1 cellular context compared by ENCODE assay signal in the genomic region with DNA sequence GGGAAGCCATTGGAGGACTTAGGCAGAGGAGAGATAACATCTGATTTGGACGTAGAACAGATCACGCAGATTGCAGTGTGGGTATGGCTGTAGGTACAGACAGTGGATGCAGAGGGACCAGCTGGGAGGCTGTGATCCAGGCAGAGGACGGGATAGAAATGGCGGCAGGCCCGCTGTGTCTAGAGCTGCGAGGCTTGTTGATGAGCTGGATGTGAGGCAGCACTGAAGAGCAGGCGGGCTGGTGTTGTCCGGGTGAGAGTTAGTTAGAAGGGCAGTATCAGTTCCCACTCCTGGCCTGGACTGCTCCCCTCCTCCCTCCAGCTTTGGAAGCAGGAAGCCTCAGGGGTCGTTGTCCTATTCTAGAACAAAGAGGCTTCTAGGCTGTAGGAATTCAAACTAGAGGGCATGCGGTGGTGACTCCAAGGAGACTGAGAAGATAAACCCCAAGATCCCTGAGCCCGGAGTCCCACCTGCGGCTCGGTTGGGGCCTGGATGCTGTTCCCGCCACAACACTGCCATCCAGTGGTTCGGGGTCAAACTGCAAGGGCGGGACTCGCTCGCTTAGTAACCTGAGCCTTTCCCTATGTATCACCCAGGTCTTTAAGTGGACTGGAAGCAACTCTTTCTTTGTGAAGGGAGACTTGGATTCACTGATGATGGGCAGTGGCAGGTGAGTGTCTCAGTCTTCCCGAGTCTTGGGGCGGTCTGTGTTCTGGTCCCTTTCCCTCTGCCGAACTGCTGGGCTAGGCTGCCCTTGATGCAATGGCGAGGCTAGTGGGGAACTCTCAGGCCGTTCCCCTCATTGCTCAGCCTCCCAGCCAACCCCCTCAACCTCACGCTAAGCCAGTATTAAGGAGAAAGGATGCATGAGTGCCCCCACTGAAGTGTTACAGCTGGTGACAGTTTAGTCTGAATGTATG.
TF ChIP-seq lines count a peak whose summit lies in the region.

No MANE protein-coding gene starts in this region.

TF ChIP-seq in HepG2, 621 proteins besides CTCF, POLR2A, EP300 and RAD21 (continued from another document and continues in another):
- TF ChIP-seq, protein P1, sequence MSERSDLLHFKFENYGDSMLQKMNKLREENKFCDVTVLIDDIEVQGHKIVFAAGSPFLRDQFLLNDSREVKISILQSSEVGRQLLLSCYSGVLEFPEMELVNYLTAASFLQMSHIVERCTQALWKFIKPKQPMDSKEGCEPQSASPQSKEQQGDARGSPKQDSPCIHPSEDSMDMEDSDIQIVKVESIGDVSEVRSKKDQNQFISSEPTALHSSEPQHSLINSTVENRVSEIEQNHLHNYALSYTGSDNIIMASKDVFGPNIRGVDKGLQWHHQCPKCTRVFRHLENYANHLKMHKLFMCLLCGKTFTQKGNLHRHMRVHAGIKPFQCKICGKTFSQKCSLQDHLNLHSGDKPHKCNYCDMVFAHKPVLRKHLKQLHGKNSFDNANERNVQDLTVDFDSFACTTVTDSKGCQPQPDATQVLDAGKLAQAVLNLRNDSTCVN (CRISPR knock-in tag; IDR thresholded peaks at IDR 0.05; ENCODE audit: borderline replicate concordance), result peak; percentile 48; the same call in 1 of the 2 replicates
- no peak for TF ChIP-seq FOXP1 (IDR thresholded peaks at IDR 0.05)
- TF ChIP-seq FOXP1 (CRISPR knock-in tag; IDR thresholded peaks at IDR 0.05), result no peak
- TF ChIP-seq TP53 (CRISPR knock-in tag; conservative IDR thresholded peaks at IDR 0.05), result no peak
- TF ChIP-seq ZNF577 (CRISPR knock-in tag; IDR thresholded peaks at IDR 0.05; ENCODE audit: borderline replicate concordance, low read depth), result no peak
- TF ChIP-seq, protein P2, sequence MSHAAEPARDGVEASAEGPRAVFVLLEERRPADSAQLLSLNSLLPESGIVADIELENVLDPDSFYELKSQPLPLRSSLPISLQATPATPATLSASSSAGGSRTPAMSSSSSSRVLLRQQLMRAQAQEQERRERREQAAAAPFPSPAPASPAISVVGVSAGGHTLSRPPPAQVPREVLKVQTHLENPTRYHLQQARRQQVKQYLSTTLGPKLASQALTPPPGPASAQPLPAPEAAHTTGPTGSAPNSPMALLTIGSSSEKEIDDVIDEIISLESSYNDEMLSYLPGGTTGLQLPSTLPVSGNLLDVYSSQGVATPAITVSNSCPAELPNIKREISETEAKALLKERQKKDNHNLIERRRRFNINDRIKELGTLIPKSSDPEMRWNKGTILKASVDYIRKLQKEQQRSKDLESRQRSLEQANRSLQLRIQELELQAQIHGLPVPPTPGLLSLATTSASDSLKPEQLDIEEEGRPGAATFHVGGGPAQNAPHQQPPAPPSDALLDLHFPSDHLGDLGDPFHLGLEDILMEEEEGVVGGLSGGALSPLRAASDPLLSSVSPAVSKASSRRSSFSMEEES (CRISPR knock-in tag; IDR thresholded peaks at IDR 0.05), result no peak
- TF ChIP-seq, protein P3, sequence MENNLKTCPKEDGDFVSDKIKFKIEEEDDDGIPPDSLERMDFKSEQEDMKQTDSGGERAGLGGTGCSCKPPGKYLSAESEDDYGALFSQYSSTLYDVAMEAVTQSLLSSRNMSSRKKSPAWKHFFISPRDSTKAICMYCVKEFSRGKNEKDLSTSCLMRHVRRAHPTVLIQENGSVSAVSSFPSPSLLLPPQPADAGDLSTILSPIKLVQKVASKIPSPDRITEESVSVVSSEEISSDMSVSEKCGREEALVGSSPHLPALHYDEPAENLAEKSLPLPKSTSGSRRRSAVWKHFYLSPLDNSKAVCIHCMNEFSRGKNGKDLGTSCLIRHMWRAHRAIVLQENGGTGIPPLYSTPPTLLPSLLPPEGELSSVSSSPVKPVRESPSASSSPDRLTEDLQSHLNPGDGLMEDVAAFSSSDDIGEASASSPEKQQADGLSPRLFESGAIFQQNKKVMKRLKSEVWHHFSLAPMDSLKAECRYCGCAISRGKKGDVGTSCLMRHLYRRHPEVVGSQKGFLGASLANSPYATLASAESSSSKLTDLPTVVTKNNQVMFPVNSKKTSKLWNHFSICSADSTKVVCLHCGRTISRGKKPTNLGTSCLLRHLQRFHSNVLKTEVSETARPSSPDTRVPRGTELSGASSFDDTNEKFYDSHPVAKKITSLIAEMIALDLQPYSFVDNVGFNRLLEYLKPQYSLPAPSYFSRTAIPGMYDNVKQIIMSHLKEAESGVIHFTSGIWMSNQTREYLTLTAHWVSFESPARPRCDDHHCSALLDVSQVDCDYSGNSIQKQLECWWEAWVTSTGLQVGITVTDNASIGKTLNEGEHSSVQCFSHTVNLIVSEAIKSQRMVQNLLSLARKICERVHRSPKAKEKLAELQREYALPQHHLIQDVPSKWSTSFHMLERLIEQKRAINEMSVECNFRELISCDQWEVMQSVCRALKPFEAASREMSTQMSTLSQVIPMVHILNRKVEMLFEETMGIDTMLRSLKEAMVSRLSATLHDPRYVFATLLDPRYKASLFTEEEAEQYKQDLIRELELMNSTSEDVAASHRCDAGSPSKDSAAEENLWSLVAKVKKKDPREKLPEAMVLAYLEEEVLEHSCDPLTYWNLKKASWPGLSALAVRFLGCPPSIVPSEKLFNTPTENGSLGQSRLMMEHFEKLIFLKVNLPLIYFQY (CRISPR knock-in tag; IDR thresholded peaks at IDR 0.05; ENCODE audit: borderline replicate concordance), result no peak
- TF ChIP-seq ZFP36L1 (CRISPR knock-in tag; IDR thresholded peaks at IDR 0.05), result no peak
- TF ChIP-seq SP140L (CRISPR knock-in tag; IDR thresholded peaks at IDR 0.05; ENCODE audit: borderline replicate concordance), result peak; percentile 63; the same call in 1 of the 2 replicates
- 0 out of 2 replicates have a peak, but pooled peaks have one; percentile 29 for TF ChIP-seq ZFP37 (CRISPR knock-in tag; IDR thresholded peaks at IDR 0.05; ENCODE audit: borderline replicate concordance)
- TF ChIP-seq, protein P4, sequence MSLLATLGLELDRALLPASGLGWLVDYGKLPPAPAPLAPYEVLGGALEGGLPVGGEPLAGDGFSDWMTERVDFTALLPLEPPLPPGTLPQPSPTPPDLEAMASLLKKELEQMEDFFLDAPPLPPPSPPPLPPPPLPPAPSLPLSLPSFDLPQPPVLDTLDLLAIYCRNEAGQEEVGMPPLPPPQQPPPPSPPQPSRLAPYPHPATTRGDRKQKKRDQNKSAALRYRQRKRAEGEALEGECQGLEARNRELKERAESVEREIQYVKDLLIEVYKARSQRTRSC (CRISPR knock-in tag; IDR thresholded peaks at IDR 0.05; ENCODE audit: low read depth), result no peak
- no peak for TF ChIP-seq NFYC (CRISPR knock-in tag; IDR thresholded peaks at IDR 0.05)
- TF ChIP-seq HIVEP1 (CRISPR knock-in tag; IDR thresholded peaks at IDR 0.05), result no peak
- no peak for TF ChIP-seq ZBTB7A (CRISPR knock-in tag; IDR thresholded peaks at IDR 0.05)
- TF ChIP-seq, protein P5, sequence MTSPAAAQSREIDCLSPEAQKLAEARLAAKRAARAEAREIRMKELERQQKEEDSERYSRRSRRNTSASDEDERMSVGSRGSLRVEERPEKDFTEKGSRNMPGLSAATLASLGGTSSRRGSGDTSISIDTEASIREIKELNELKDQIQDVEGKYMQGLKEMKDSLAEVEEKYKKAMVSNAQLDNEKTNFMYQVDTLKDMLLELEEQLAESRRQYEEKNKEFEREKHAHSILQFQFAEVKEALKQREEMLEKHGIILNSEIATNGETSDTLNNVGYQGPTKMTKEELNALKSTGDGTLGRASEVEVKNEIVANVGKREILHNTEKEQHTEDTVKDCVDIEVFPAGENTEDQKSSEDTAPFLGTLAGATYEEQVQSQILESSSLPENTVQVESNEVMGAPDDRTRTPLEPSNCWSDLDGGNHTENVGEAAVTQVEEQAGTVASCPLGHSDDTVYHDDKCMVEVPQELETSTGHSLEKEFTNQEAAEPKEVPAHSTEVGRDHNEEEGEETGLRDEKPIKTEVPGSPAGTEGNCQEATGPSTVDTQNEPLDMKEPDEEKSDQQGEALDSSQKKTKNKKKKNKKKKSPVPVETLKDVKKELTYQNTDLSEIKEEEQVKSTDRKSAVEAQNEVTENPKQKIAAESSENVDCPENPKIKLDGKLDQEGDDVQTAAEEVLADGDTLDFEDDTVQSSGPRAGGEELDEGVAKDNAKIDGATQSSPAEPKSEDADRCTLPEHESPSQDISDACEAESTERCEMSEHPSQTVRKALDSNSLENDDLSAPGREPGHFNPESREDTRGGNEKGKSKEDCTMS (CRISPR knock-in tag; conservative IDR thresholded peaks at IDR 0.05), result no peak
- TF ChIP-seq, protein P6, sequence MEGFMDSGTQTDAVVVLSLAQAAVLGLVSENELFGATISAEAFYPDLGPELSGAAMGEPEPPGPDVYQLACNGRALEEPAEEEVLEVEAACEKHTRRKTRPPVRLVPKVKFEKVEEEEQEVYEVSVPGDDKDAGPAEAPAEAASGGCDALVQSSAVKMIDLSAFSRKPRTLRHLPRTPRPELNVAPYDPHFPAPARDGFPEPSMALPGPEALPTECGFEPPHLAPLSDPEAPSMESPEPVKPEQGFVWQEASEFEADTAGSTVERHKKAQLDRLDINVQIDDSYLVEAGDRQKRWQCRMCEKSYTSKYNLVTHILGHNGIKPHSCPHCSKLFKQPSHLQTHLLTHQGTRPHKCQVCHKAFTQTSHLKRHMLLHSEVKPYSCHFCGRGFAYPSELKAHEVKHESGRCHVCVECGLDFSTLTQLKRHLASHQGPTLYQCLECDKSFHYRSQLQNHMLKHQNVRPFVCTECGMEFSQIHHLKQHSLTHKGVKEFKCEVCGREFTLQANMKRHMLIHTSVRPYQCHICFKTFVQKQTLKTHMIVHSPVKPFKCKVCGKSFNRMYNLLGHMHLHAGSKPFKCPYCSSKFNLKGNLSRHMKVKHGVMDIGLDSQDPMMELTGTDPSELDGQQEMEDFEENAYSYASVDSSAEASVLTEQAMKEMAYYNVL (CRISPR knock-in tag; IDR thresholded peaks at IDR 0.05; ENCODE audit: borderline replicate concordance), result peak; percentile 78; the same call in 1 of the 2 replicates
- TF ChIP-seq ZNF552 (CRISPR knock-in tag; IDR thresholded peaks at IDR 0.05; ENCODE audit: borderline replicate concordance), result no peak
- peak; percentile 97 for TF ChIP-seq XRCC5 (optimal IDR thresholded peaks at IDR 0.05; ENCODE audit: low read length)
- TF ChIP-seq LCORL (IDR thresholded peaks at IDR 0.05), result no peak
- TF ChIP-seq LCORL (CRISPR knock-in tag; IDR thresholded peaks at IDR 0.05), result peak; percentile 80
- TF ChIP-seq, protein P7, sequence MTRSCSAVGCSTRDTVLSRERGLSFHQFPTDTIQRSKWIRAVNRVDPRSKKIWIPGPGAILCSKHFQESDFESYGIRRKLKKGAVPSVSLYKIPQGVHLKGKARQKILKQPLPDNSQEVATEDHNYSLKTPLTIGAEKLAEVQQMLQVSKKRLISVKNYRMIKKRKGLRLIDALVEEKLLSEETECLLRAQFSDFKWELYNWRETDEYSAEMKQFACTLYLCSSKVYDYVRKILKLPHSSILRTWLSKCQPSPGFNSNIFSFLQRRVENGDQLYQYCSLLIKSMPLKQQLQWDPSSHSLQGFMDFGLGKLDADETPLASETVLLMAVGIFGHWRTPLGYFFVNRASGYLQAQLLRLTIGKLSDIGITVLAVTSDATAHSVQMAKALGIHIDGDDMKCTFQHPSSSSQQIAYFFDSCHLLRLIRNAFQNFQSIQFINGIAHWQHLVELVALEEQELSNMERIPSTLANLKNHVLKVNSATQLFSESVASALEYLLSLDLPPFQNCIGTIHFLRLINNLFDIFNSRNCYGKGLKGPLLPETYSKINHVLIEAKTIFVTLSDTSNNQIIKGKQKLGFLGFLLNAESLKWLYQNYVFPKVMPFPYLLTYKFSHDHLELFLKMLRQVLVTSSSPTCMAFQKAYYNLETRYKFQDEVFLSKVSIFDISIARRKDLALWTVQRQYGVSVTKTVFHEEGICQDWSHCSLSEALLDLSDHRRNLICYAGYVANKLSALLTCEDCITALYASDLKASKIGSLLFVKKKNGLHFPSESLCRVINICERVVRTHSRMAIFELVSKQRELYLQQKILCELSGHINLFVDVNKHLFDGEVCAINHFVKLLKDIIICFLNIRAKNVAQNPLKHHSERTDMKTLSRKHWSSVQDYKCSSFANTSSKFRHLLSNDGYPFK (CRISPR knock-in tag; IDR thresholded peaks at IDR 0.05; ENCODE audit: borderline replicate concordance), result no peak; the same call in 1 of the 2 replicates
- no peak for TF ChIP-seq ZNF670 (CRISPR knock-in tag; IDR thresholded peaks at IDR 0.05; ENCODE audit: borderline replicate concordance)
- no peak for TF ChIP-seq PAWR (CRISPR knock-in tag; IDR thresholded peaks at IDR 0.05; ENCODE audit: borderline replicate concordance)
- TF ChIP-seq, protein P8, sequence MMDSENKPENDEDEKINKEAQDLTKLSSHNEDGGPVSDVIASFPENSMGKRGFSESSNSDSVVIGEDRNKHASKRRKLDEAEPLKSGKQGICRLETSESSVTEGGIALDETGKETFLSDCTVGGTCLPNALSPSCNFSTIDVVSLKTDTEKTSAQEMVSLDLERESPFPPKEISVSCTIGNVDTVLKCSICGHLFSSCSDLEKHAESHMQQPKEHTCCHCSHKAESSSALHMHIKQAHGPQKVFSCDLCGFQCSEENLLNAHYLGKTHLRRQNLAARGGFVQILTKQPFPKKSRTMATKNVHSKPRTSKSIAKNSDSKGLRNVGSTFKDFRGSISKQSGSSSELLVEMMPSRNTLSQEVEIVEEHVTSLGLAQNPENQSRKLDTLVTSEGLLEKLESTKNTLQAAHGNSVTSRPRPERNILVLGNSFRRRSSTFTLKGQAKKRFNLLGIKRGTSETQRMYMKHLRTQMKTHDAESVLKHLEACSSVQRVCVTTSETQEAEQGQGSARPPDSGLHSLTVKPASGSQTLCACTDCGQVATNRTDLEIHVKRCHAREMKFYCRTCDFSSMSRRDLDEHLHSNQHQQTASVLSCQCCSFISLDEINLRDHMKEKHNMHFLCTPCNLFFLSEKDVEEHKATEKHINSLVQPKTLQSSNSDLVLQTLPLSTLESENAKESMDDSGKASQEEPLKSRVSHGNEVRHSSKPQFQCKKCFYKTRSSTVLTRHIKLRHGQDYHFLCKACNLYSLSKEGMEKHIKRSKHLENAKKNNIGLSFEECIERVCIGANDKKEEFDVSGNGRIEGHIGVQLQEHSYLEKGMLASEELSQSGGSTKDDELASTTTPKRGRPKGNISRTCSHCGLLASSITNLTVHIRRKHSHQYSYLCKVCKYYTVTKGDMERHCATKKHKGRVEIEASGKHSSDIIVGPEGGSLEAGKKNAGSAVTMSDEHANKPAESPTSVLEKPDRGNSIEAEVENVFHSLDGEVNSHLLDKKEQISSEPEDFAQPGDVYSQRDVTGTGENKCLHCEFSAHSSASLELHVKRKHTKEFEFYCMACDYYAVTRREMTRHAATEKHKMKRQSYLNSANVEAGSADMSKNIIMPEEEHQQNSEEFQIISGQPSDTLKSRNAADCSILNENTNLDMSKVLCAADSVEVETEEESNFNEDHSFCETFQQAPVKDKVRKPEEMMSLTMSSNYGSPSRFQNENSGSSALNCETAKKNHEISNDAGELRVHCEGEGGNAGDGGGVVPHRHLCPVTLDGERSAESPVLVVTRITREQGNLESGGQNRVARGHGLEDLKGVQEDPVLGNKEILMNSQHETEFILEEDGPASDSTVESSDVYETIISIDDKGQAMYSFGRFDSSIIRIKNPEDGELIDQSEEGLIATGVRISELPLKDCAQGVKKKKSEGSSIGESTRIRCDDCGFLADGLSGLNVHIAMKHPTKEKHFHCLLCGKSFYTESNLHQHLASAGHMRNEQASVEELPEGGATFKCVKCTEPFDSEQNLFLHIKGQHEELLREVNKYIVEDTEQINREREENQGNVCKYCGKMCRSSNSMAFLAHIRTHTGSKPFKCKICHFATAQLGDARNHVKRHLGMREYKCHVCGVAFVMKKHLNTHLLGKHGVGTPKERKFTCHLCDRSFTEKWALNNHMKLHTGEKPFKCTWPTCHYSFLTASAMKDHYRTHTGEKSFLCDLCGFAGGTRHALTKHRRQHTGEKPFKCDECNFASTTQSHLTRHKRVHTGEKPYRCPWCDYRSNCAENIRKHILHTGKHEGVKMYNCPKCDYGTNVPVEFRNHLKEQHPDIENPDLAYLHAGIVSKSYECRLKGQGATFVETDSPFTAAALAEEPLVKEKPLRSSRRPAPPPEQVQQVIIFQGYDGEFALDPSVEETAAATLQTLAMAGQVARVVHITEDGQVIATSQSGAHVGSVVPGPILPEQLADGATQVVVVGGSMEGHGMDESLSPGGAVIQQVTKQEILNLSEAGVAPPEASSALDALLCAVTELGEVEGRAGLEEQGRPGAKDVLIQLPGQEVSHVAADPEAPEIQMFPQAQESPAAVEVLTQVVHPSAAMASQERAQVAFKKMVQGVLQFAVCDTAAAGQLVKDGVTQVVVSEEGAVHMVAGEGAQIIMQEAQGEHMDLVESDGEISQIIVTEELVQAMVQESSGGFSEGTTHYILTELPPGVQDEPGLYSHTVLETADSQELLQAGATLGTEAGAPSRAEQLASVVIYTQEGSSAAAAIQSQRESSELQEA (CRISPR knock-in tag; IDR thresholded peaks at IDR 0.05; ENCODE audit: not compliant biosample characterization), result peak; percentile 8
